In genomic region chrX:130631011-130631410, GRCh38 we compare ENCODE assay signal across 26 cellular contexts.
"Had no signal": no experiment of that assay in that cellular context is flagged by ENCODE, and none has a peak within 500 bp of the region (broad histone marks: within the 10 kb centered on the region; RNA-seq: fewer than 3 reads in every experiment).

No MANE protein-coding gene starts in this region.

- H3K4me3 ChIP-seq: ovary, sigmoid colon, smooth muscle cell, upper lobe of left lung, vagina had no signal

- DNase-seq: activated CD4-positive, alpha-beta T cell treated with anti-CD3 and anti-CD28 coated beads for 4 hours; activated CD4-positive, alpha-beta T cell treated with anti-CD3 and anti-CD28 coated beads, Interleukin-2, amount 50 U/mL, for 4 hours; activated CD8-positive, alpha-beta memory T cell treated with anti-CD3 and anti-CD28 coated beads for 24 hours; activated effector memory CD4-positive, alpha-beta T cell treated with Interleukin-2 at 50 U/mL for 16 hours; activated naive CD4-positive, alpha-beta T cell treated with anti-CD3 and anti-CD28 coated beads for 36 hours; activated naive CD8-positive, alpha-beta T cell treated with anti-CD3 and anti-CD28 coated beads for 36 hours; central memory CD4-positive, alpha-beta T cell; endodermal cell; foreskin fibroblast; hippocampal formation; left cardiac atrium; mammary epithelial cell; ovary; sigmoid colon; stimulated activated CD4-positive, alpha-beta T cell treated with anti-CD3 and anti-CD28 coated beads, Interleukin-1b, Interleukin-23, amount 100 ng/mL, for 48 hours; stimulated activated CD4-positive, alpha-beta T cell treated with anti-CD3 and anti-CD28 coated beads, Interleukin-4, amount 100 ng/mL, for 4 hours; stimulated activated CD8-positive, alpha-beta memory T cell treated with anti-CD3 and anti-CD28 coated beads, Interleukin-4, amount 100 ng/mL, for 48 hours; stimulated activated naive CD8-positive, alpha-beta T cell treated with anti-CD3 and anti-CD28 coated beads, Interleukin-15, amount 100 ng/mL, for 72 hours; substantia nigra; T-helper 9 cell; upper lobe of left lung had no signal

- H3K27me3 ChIP-seq: ovary, sigmoid colon, upper lobe of left lung, vagina had no signal

- H3K27ac ChIP-seq: ovary, sigmoid colon, upper lobe of left lung, vagina, VCaP had no signal

- H3K4me1 ChIP-seq: sigmoid colon, upper lobe of left lung, vagina had no signal

- H3K36me3 ChIP-seq: ovary, sigmoid colon, upper lobe of left lung, vagina had no signal

- H3K9me3 ChIP-seq: ovary, sigmoid colon, upper lobe of left lung, vagina had no signal

- FAIRE-seq: keratinocyte, TTC549 had no signal

- H3K4me2 ChIP-seq: smooth muscle cell had no signal
